9 cellular contexts compared by ENCODE assay signal in genomic region chr13:48078251-48078656, GRCh38. TPM values are rescaled to one million over a fixed set of nuclear protein-coding genes. Genes with fewer than 3 reads are reported as not detected.
DNase-seq lines count a peak whose midpoint lies in the region; ATAC-seq and TF ChIP-seq lines count a peak whose summit lies in the region.
"Had no signal": no experiment of that assay in that cellular context is flagged by ENCODE, and none has a peak within 500 bp of the region (broad histone marks: within the 10 kb centered on the region; RNA-seq: fewer than 3 reads in every experiment).

No MANE protein-coding gene starts in this region.

- H3K79me2 ChIP-seq in PC-3 (ENCODE audit: low read length), result no peaks in the 10 kb centered on the region

- H3K27ac Mint-ChIP-seq in nephron progenitor cell, result no peak overlapping the region

- no peaks in the 10 kb centered on the region for H3K27me3 ChIP-seq in PC-3 (ENCODE audit: low read length)

- no peak overlapping the region for H3K9ac ChIP-seq in PC-3 (ENCODE audit: low read length)

- H3K4me3 ChIP-seq in PC-3 (ENCODE audit: low read length), result no peak overlapping the region

- no peaks in the 10 kb centered on the region for H4K20me1 ChIP-seq in PC-3 (ENCODE audit: low read length)

- ATAC-seq in GM18873 (IDR thresholded peaks at IDR 0.05; ENCODE audit: low FRiP score, unreplicated experiment) (peak; percentile 94), HG03025 (IDR thresholded peaks at IDR 0.05; ENCODE audit: low FRiP score, unreplicated experiment) (peak; percentile 96), PC-3 (no peak)

- no peak overlapping the region for H3K4me2 ChIP-seq in PC-3 (ENCODE audit: low read length)

- peaks cover 23% of the 10 kb centered on the region for H3K9me3 Mint-ChIP-seq in nephron progenitor cell

- no peaks in the 10 kb centered on the region for H3F3A ChIP-seq in PC-3 (ENCODE audit: low read length, unreplicated experiment)

- H3K4me1 Mint-ChIP-seq in nephron progenitor cell, result no peaks in the 10 kb centered on the region

- CTCF ChIA-PET in PC-3 (lab: Charles Lee), result interaction anchor here (0.6 kb wide), 1 partner anchor 229 kb away, joined by 4 read pairs; no protein-coding TSS in a partner anchor

- H3K4me3 Mint-ChIP-seq in nephron progenitor cell, result no peak overlapping the region

- H2AFZ ChIP-seq in PC-3 (ENCODE audit: low read length), result no peak overlapping the region

- DNase-seq in PC-3, result peak; percentile 8
- DNase-seq in iPS-NIHi7 (ENCODE audit: extremely low spot score), result peak; percentile 25
- DNase-seq in nephron progenitor cell, result no peak
- DNase-seq in SK-N-DZ (ENCODE audit: low spot score), result no peak
- DNase-seq in OCI-M2 (lab: John Stamatoyannopoulos, UW; ENCODE audit: unreplicated experiment), result no peak
- DNase-seq: IMR-90 had no signal

- TF ChIP-seq CTCF in C4-2B (conservative IDR thresholded peaks at IDR 0.05), result peak; percentile 33
- peak; percentile 43 for TF ChIP-seq CTCF in PC-3 (conservative IDR thresholded peaks at IDR 0.05; ENCODE audit: low read depth, low read length)
- TF ChIP-seq CTCF in nephron progenitor cell (IDR thresholded peaks at IDR 0.05), result no peak

- no peaks in the 10 kb centered on the region for H3K4me1 ChIP-seq in PC-3 (ENCODE audit: insufficient read depth, low read length)

- no peaks in the 10 kb centered on the region for H3K27me3 Mint-ChIP-seq in nephron progenitor cell (ENCODE audit: low read depth, poor library complexity)

- POLR2A ChIA-PET in PC-3 (lab: Charles Lee; ENCODE audit: unreplicated experiment), result no interaction called here

- H3K36me3 ChIP-seq in PC-3 (ENCODE audit: low read depth, low read length), result peaks cover 63% of the 10 kb centered on the region

- peaks cover 92% of the 10 kb centered on the region for H3K36me3 Mint-ChIP-seq in nephron progenitor cell (ENCODE audit: low read depth)

- no peaks in the 10 kb centered on the region for H3K9me3 ChIP-seq in PC-3 (ENCODE audit: low read length)

- no peaks in the 10 kb centered on the region for H3K9me2 ChIP-seq in PC-3 (replicated peaks; ENCODE audit: low read length)

- intact Hi-C loops in PC-3 (cut with micrococcal nuclease), result no loop called here

- no TSS peak for BruUV-seq in PC-3 (replicated peaks; lab: Mats Ljungman, UMichigan)

- H3K27ac ChIP-seq in C4-2B (no peak overlapping the region), PC-3 (ENCODE audit: low read length) (no peak overlapping the region)

RNA-seq across cellular contexts. Expression of gene MED4, which starts 16.6 kb away (rescaled TPM):
- total RNA-seq in PC-3 (2014; rRNA removed), result 11.6 and 19.0 TPM in 2 replicates
- 41.1 and 51.3 TPM in 2 replicates for polyA plus RNA-seq in SK-N-DZ (2014; cell fraction: cytosol; rRNA removed)
- polyA plus RNA-seq in SK-N-DZ (2014; cell fraction: nucleus; rRNA removed), result 26.0 and 28.1 TPM in 2 replicates

RNA-seq across cellular contexts. Expression of gene NUDT15, which starts 40.7 kb away (rescaled TPM):
- total RNA-seq in PC-3 (2014; rRNA removed), result 22.2 and 27.0 TPM in 2 replicates
- 65.3 and 69.4 TPM in 2 replicates for polyA plus RNA-seq in SK-N-DZ (2014; cell fraction: cytosol; rRNA removed)
- polyA plus RNA-seq in SK-N-DZ (2014; cell fraction: nucleus; rRNA removed), result 15.6 and 17.0 TPM in 2 replicates

Comparison
In these comparisons a context has a peak if more than half of its experiments do, and no peak if none do; other contexts are left out.
1. DNase-seq: peak in PC-3 (single experiment) and iPS-NIHi7 (single experiment); none in nephron progenitor cell (single experiment), SK-N-DZ (single experiment) and OCI-M2 (single experiment).